ENCODE assay signal across 1 cellular context in the genomic region with DNA sequence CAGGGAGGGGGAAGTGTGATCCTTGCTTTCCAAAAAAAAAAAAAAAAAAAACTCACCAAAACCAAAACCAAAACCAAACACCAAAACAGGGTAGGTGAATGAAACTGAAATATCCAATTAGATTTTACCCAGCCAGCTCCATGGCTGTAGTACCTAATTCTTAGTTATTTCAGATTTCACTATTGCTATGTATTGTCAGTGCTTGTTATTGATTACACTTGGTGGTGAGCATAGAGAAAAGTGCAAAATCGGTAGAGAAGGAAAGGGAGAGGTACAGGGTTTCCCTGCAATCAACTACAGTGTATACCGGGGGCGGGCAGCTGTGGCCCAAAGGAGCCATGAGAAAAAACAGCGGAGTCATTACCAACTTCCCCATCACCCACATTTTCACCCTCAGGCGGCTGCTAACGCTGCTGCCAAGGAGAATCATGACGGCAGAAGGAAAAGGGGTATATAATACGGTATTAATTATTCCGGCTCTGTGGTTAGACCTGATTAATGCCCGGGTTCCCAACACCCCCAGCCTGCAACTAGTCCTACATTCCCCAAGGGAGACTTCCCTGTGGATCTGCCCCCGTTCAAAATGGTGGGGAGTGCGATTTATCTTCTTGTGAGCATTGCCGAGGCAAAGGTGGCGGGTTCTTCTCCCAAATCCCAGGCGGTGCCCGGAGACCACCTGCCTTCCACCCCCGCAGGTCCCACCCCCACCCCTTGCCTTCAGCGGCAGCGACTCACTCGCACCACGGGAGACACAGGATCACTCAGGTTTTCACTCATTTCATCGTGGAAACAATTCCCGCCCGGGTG.
TF ChIP-seq lines count a peak whose summit lies in the region.

A gene (minus strand): TSS at position 30 of the 807 bp plus-strand sequence. CDS start 486 bp downstream, outside the sequence.

TF ChIP-seq in HCT116, 20 proteins besides CTCF, POLR2A, EP300 and RAD21 (continued from another document):
- TF ChIP-seq, protein P1, sequence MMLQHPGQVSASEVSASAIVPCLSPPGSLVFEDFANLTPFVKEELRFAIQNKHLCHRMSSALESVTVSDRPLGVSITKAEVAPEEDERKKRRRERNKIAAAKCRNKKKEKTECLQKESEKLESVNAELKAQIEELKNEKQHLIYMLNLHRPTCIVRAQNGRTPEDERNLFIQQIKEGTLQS (IDR thresholded peaks at IDR 0.05), result no peak
- TF ChIP-seq EGR1 (IDR thresholded peaks at IDR 0.05; ENCODE audit: low read depth) (no peak), EZH2 (IDR thresholded peaks at IDR 0.05) (no peak), CBX3 (IDR thresholded peaks at IDR 0.05; ENCODE audit: low read depth) (no peak), FOSL1 (IDR thresholded peaks at IDR 0.05; ENCODE audit: low read depth) (no peak), POLR2AphosphoS5 (IDR thresholded peaks at IDR 0.05; ENCODE audit: low read depth, low read length) (no peak; the same call in none of the 2 replicates), SRF (IDR thresholded peaks at IDR 0.05; ENCODE audit: low read depth) (no peak), EZH2phosphoT487 (IDR thresholded peaks at IDR 0.05; ENCODE audit: borderline replicate concordance) (no peak), SP1 (IDR thresholded peaks at IDR 0.05; ENCODE audit: low read depth) (no peak), CEBPB (IDR thresholded peaks at IDR 0.05; ENCODE audit: low read depth) (no peak), JUND (IDR thresholded peaks at IDR 0.05) (no peak)
- TF ChIP-seq, protein P2, sequence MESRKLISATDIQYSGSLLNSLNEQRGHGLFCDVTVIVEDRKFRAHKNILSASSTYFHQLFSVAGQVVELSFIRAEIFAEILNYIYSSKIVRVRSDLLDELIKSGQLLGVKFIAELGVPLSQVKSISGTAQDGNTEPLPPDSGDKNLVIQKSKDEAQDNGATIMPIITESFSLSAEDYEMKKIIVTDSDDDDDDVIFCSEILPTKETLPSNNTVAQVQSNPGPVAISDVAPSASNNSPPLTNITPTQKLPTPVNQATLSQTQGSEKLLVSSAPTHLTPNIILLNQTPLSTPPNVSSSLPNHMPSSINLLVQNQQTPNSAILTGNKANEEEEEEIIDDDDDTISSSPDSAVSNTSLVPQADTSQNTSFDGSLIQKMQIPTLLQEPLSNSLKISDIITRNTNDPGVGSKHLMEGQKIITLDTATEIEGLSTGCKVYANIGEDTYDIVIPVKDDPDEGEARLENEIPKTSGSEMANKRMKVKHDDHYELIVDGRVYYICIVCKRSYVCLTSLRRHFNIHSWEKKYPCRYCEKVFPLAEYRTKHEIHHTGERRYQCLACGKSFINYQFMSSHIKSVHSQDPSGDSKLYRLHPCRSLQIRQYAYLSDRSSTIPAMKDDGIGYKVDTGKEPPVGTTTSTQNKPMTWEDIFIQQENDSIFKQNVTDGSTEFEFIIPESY (IDR thresholded peaks at IDR 0.05; ENCODE audit: extremely low read depth, insufficient replicate concordance, low read length), result no peak
